ENCODE assay signal across 10 cellular contexts in the genomic region with DNA sequence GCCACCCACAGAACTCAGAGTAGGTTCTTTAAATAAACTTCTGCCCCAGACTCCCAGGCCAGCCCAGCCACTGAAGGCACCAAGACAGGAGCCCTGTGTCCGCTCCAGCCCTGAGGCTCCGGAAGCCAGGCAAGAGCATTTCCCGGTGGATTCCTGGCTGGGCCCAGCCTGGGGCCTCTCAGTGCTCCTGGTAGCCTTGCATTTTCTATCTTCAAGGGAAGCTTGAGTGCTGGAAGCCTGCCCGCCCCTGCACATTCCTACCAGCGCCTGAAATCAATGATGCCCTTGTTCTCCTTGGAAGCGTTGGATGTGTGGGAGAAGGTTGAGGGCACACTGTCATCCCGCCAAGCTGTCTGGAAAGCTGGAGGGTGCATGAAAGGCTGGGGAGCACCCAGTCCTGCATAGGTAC.
DNase-seq lines count a peak whose midpoint lies in the region; TF ChIP-seq lines count a peak whose summit lies in the region.
"Had no signal": no experiment of that assay in that cellular context is flagged by ENCODE, and none has a peak within 500 bp of the region (broad histone marks: within the 10 kb centered on the region; RNA-seq: fewer than 3 reads in every experiment).

No MANE protein-coding gene starts in this region.

- DNase-seq in NCI-H526 treated with DMSO at 0.1 percent for 48 hours (lab: John Stamatoyannopoulos, UW) (peak; percentile 91), mammary epithelial cell (peak; percentile 83), mesenteric fat pad (ENCODE audit: low spot score) (peak; percentile 51), testis (peak; percentile 94), DMS153 (lab: John Stamatoyannopoulos, UW) (no peak), erythroblast (lab: John Stamatoyannopoulos, UW) (no peak), suprapubic skin (ENCODE audit: low spot score in 2 of 2) (no peak)
- DNase-seq: naive B cell; PC-3; stimulated activated naive CD4-positive, alpha-beta T cell had no signal

- intact Hi-C loops in mammary epithelial cell (cut with micrococcal nuclease): loop anchor here (1.0 to 10.0 kb wide), 4 partner anchors 171 to 551 kb away; partner anchors contain the start of gene HSPH1
- intact Hi-C loops in testis (cut with DNase I; ENCODE audit: low total_unique reads): loop anchor here (10.0 kb wide), 1 partner anchor 131 kb away; no protein-coding TSS in a partner anchor

- H3K9ac ChIP-seq in mammary epithelial cell (ENCODE audit: insufficient read depth, low read length): no peak overlapping the region

- H3K27me3 ChIP-seq in mammary epithelial cell (ENCODE audit: insufficient read depth, low read length): no peaks in the 10 kb centered on the region
- no peaks in the 10 kb centered on the region for H3K27me3 ChIP-seq in testis
- no peaks in the 10 kb centered on the region for H3K27me3 ChIP-seq in suprapubic skin

- no TSS peak for BruUV-seq in mammary epithelial cell (replicated peaks; lab: Mats Ljungman, UMichigan)

- H3K79me2 ChIP-seq in mammary epithelial cell (ENCODE audit: insufficient read depth, low read length): no peaks in the 10 kb centered on the region

- H3K4me1 ChIP-seq in mammary epithelial cell (ENCODE audit: insufficient read depth, low read length) (peaks cover 57% of the 10 kb centered on the region), testis (peaks cover 23% of the 10 kb centered on the region), suprapubic skin (peaks cover 41% of the 10 kb centered on the region)

- no peak for TF ChIP-seq EP300 in suprapubic skin (IDR thresholded peaks at IDR 0.05)

- no peak overlapping the region for H3K4me3 ChIP-seq in mammary epithelial cell (replicated peaks in 1 of 3; ENCODE audit: insufficient read depth in 1 of 3, low read depth in 2 of 3, low read length in 3 of 3)
- no peak overlapping the region for H3K4me3 ChIP-seq in testis
- no peak overlapping the region for H3K4me3 ChIP-seq in suprapubic skin

- in situ Hi-C loops in mammary epithelial cell (cut with MboI; ENCODE audit: low sequenced_read_pairs in 2 of 2): loop anchor here in 1 of 2 donors (10.0 kb wide), 2 partner anchors 59 to 239 kb away; no protein-coding TSS in a partner anchor

- peak overlapping the region; percentile 73 for H2AFZ ChIP-seq in mammary epithelial cell (ENCODE audit: low read depth, low read length)

- TF ChIP-seq CTCF in mammary epithelial cell (conservative IDR thresholded peaks at IDR 0.05 in 1 of 2, IDR thresholded peaks at IDR 0.05 in 1 of 2; ENCODE audit: extremely low read depth in 1 of 2, insufficient read depth in 1 of 2, low read depth in 1 of 2, low read length in 2 of 2): no peak
- TF ChIP-seq CTCF in testis (IDR thresholded peaks at IDR 0.05): no peak
- no peak for TF ChIP-seq CTCF in suprapubic skin (IDR thresholded peaks at IDR 0.05)

- CTCF ChIA-PET in mammary epithelial cell (lab: Charles Lee; ENCODE audit: low non-redundant PET): no interaction called here

- H3K27ac ChIP-seq in mammary epithelial cell (ENCODE audit: insufficient read depth, low read depth, low read length) (peak overlapping the region; percentile 63), testis (peak overlapping the region in 1 of 2 donors; percentile 30), suprapubic skin (no peak overlapping the region)

- H3K4me2 ChIP-seq in mammary epithelial cell (ENCODE audit: insufficient read depth, low read depth, low read length): peak overlapping the region; percentile 14

- TF ChIP-seq POLR2A in testis (IDR thresholded peaks at IDR 0.05): no peak
- no peak for TF ChIP-seq POLR2A in erythroblast (IDR thresholded peaks at IDR 0.05; ENCODE audit: low read length)
- TF ChIP-seq POLR2A in suprapubic skin (IDR thresholded peaks at IDR 0.05): no peak

- dilution Hi-C loops in mammary epithelial cell (cut with HindIII; ENCODE audit: low sequenced_read_pairs): loop anchor here (5.0 kb wide), 2 partner anchors 47 to 217 kb away; no protein-coding TSS in a partner anchor

- H3K36me3 ChIP-seq in mammary epithelial cell (ENCODE audit: insufficient read depth, low read length) (no peaks in the 10 kb centered on the region), testis (ENCODE audit: low read depth, missing control alignments) (no peaks in the 10 kb centered on the region), suprapubic skin (no peaks in the 10 kb centered on the region)

- H3K9me3 ChIP-seq in mammary epithelial cell (replicated peaks; ENCODE audit: insufficient read depth, low read length): no peaks in the 10 kb centered on the region
- H3K9me3 ChIP-seq in testis: no peaks in the 10 kb centered on the region
- H3K9me3 ChIP-seq in suprapubic skin: no peaks in the 10 kb centered on the region

- H4K20me1 ChIP-seq in mammary epithelial cell (ENCODE audit: insufficient read depth, low read length): no peaks in the 10 kb centered on the region

- WGBS in mammary epithelial cell (ENCODE audit: low coverage, missing lambda C conversion rate): 1% methylated on average over 7 of the region's 7 CpGs
- 46 to 75% methylated on average over 7 of the region's 7 CpGs for WGBS in testis, 2 donors
- WGBS in suprapubic skin: 84% methylated on average over 7 of the region's 7 CpGs

Comparison
In these comparisons a context has a peak if more than half of its experiments do, and no peak if none do; other contexts are left out.
1. DNase-seq: peak in NCI-H526 treated with DMSO at 0.1 percent for 48 hours (single experiment), mammary epithelial cell (single experiment), mesenteric fat pad (single experiment) and testis (single experiment); none in DMS153 (single experiment), erythroblast (0 of 2) and suprapubic skin (0 of 2).